In the genomic region with DNA sequence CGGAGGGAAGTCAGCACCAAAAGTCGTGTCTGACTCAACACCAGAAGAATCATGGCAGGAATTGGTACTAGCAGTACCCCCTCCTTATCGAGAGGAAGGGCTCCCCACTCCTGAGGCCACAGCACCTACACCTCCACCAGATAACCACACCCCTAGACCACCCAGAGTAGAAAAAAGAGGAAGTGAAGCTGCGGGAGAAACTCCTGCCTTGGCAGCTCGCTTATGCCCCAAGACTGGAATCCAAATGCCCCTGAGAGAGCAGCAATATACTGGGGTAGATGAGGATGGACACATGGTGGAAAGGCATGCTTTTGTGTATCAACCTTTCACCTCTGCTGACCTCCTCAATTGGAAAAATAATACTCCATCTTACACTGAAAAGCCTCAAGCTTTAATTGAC, we compare ENCODE assay signal across 7 cellular contexts. TPM values are rescaled to one million over a fixed set of nuclear protein-coding genes. Genes with fewer than 3 reads are reported as not detected.
"Had no signal": no experiment of that assay in that cellular context is flagged by ENCODE, and none has a peak within 500 bp of the region (broad histone marks: within the 10 kb centered on the region; RNA-seq: fewer than 3 reads in every experiment).

No MANE protein-coding gene starts in this region.

RNA-seq across cellular contexts. Expression of gene PCDH18, which starts 52.6 kb away (rescaled TPM):
- total RNA-seq: activated B cell treated with CpG ODN at 0.5 μM for 24 hours; activated CD4-positive, alpha-beta T cell treated with anti-CD3 and anti-CD28 coated beads, Interleukin-2, amount 10 ng/mL, durations not matched to agents 24 days and 14 days; activated CD8-positive, alpha-beta memory T cell treated with anti-CD3 and anti-CD28 coated beads for 36 hours; activated CD8-positive, alpha-beta T cell treated with anti-CD3 and anti-CD28 coated beads for 36 hours; activated T-cell treated with anti-CD3 and anti-CD28 coated beads, Interleukin-2, amount 50 U/mL, for 72 hours; activated T-helper 1 cell treated with anti-CD3 and anti-CD28 coated beads, Interleukin-12 subunit alpha, Interleukin-12 subunit beta, Interleukin-2, Interleukin-4 antibody, amounts not matched to agents 30 ng/mL and 10 ng/mL and 1 ng/mL, durations not matched to agents 14 hours and 24 hours and 36 hours; activated T-helper 17 cell treated with anti-CD3 and anti-CD28 coated beads, Interleukin-2, amount 50 U/mL, for 72 hours had no signal
